1 cellular context compared by ENCODE assay signal in the genomic region with DNA sequence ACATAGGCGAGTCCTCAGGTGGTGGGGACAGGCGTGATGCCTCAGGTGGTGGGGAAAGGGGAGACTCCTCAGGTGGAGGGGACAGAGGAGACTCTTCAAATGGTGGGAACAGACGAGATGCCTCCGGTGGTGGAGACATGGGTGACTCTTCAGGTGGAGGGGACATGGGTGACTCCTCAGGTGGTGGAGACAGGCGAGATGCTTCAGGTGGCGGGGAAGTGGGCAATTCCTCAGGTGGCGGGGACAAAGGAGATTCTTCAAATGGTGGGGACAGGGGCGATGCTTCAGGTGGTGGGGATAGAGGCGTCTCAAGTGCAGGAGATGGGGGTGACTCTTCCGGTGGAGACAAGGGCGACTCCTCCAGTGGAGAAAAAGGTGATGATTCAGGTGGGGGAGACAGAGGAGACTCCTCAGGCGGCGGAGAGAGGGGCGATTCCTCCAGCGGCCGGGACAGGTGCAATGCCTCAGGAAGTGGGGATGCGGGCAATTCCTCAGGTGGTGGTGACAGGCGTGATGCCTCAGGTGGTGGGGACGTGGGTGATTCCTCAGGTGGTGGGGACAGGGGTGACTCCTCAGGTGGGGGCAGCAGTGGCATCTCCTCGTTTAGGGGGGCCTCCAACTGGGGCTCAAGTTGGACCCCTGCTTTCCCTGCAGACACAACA.
TF ChIP-seq lines count a peak whose summit lies in the region.

No MANE protein-coding gene starts in this region.

TF ChIP-seq in endothelial cell of umbilical vein, 7 proteins besides CTCF, POLR2A, EP300 and RAD21:
- TF ChIP-seq, protein P1, sequence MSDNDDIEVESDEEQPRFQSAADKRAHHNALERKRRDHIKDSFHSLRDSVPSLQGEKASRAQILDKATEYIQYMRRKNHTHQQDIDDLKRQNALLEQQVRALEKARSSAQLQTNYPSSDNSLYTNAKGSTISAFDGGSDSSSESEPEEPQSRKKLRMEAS (IDR thresholded peaks at IDR 0.05; ENCODE audit: insufficient read depth, insufficient read length), result no peak
